Comparison of ENCODE assay signal across 8 cellular contexts in genomic region chr15:34987982-34988873, GRCh38. TPM values are rescaled to one million over a fixed set of nuclear protein-coding genes. Genes with fewer than 3 reads are reported as not detected.
A peak's percentile ranks its signal among the peaks of the same experiment; 100 is the strongest.
DNase-seq lines count a peak whose midpoint lies in the region; ATAC-seq, FAIRE-seq and TF ChIP-seq lines count a peak whose summit lies in the region.

Gene ZNF770, minus strand, starts transcription at chr15:34988287. Its CDS starts 4,853 bp downstream, at chr15:34983434.

- peaks cover 22% of the 10 kb centered on the region for H4K20me1 ChIP-seq in astrocyte (ENCODE audit: insufficient read depth, low read length)

- H3K4me3 ChIP-seq in astrocyte (ENCODE audit: insufficient read depth, low read depth, low read length), result peak within 1 kb of the TSS; percentile 91

- H2AFZ ChIP-seq in astrocyte (ENCODE audit: low read depth, low read length), result peak within 1 kb of the TSS; percentile 100

- peak within 1 kb of the TSS; percentile 99 for H3K4me3 Mint-ChIP-seq in astrocyte (ENCODE audit: unreplicated experiment)

- no peak for FAIRE-seq in astrocyte (lab: Jason Lieb, UNC)

- H3K4me1 Mint-ChIP-seq in astrocyte (ENCODE audit: low read depth, unreplicated experiment), result peaks cover 14% of the 10 kb centered on the region

- H3K27ac Mint-ChIP-seq in astrocyte (ENCODE audit: unreplicated experiment), result peak within 1 kb of the TSS; percentile 99

- no peaks in the 10 kb centered on the region for H3K27me3 Mint-ChIP-seq in astrocyte (ENCODE audit: low read depth, unreplicated experiment)

- H3K36me3 Mint-ChIP-seq in astrocyte (ENCODE audit: low read depth, unreplicated experiment), result no peaks in the 10 kb centered on the region

- H3K36me3 ChIP-seq in astrocyte (ENCODE audit: insufficient read depth, low read length), result peaks cover 3% of the 10 kb centered on the region

- H3K9me3 Mint-ChIP-seq in astrocyte (ENCODE audit: unreplicated experiment), result no peaks in the 10 kb centered on the region

- H3K4me2 ChIP-seq in astrocyte (ENCODE audit: low read length), result peak within 1 kb of the TSS; percentile 94

- DNase-seq in NCI-H146 treated with DMSO at 0.1 percent for 48 hours (lab: John Stamatoyannopoulos, UW; ENCODE audit: unreplicated experiment), result peak; percentile 26
- DNase-seq in T-helper 22 cell (ENCODE audit: low read depth), result peak; percentile 60
- DNase-seq in astrocyte (ENCODE audit: low read depth), result peak; percentile 58
- peak; percentile 85 for DNase-seq in hepatic stellate cell (ENCODE audit: low spot score)
- DNase-seq in retina, result peak; percentile 96
- DNase-seq in NCI-H187 treated with DMSO at 0.1 percent for 48 hours (lab: John Stamatoyannopoulos, UW), result no peak

- H3K79me2 ChIP-seq in astrocyte (ENCODE audit: insufficient read depth, low read length), result peaks cover 48% of the 10 kb centered on the region

- no peaks in the 10 kb centered on the region for H3K9me3 ChIP-seq in astrocyte (ENCODE audit: insufficient read depth, low read depth, low read length)

- peak within 1 kb of the TSS; percentile 98 for H3K9ac ChIP-seq in astrocyte (ENCODE audit: low read length)

- ATAC-seq in GM18499 (IDR thresholded peaks at IDR 0.05; ENCODE audit: insufficient read depth, unreplicated experiment), result peak; percentile 58
- peak; percentile 68 for ATAC-seq in HG02870 (IDR thresholded peaks at IDR 0.05; ENCODE audit: unreplicated experiment)

- TF ChIP-seq CTCF in astrocyte (IDR thresholded peaks at IDR 0.05; ENCODE audit: insufficient read depth, low read depth, low read length), result no peak

- H3K4me1 ChIP-seq in astrocyte (ENCODE audit: insufficient read depth, low read length), result peaks cover 17% of the 10 kb centered on the region

- no peaks in the 10 kb centered on the region for H3K27me3 ChIP-seq in astrocyte (ENCODE audit: insufficient read depth, low read length)

- peak within 1 kb of the TSS; percentile 98 for H3K27ac ChIP-seq in astrocyte (ENCODE audit: low read depth, low read length)

RNA-seq across cellular contexts. Expression of gene ZNF770, which starts in this region (rescaled TPM):
- total RNA-seq in astrocyte, result 43.2 and 43.3 TPM in 2 replicates
